ENCODE assay signal across 20 cellular contexts in the genomic region with DNA sequence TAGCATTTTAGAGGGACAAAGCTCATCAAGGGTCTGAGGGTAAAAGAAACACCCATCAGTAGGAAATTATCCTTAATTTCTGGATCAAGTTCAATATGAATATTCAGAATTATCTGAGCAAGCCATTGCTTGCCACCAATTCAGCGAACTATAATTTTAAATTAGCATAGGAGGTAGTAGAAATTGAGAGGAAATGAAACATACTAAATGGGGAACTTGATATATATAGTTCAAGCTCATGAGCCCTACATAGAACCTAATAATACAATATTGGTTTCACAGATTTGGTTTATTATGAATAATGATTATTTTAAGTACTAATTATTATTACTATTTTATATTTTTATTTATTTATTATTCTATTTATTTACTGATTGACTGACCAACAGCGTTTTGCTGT. TPM values are rescaled to one million over a fixed set of nuclear protein-coding genes. Genes with fewer than 3 reads are reported as not detected.
DNase-seq lines count a peak whose midpoint lies in the region; ATAC-seq and TF ChIP-seq lines count a peak whose summit lies in the region.
"Had no signal": no experiment of that assay in that cellular context is flagged by ENCODE, and none has a peak within 500 bp of the region (broad histone marks: within the 10 kb centered on the region; RNA-seq: fewer than 3 reads in every experiment).

No MANE protein-coding gene starts in this region.

- peaks cover 4% of the 10 kb centered on the region for H3K36me3 Mint-ChIP-seq in IgD-negative memory B cell
- H3K36me3 Mint-ChIP-seq in activated B cell treated with CpG ODN at 0.5 μM for 24 hours (ENCODE audit: low read depth) = peaks cover 5% of the 10 kb centered on the region

- CTCF ChIA-PET in activated B cell treated with CpG ODN at 0.5 μM for 24 hours (lab: Charles Lee) = no interaction called here

- peak; percentile 60 for ATAC-seq in GM18519 (IDR thresholded peaks at IDR 0.05; ENCODE audit: low FRiP score, unreplicated experiment)
- peak; percentile 61 for ATAC-seq in GM21528 (IDR thresholded peaks at IDR 0.05; ENCODE audit: low FRiP score, unreplicated experiment)
- ATAC-seq in activated B cell treated with CpG ODN at 0.5 μM for 24 hours (ENCODE audit: low read depth) = peak; percentile 92
- ATAC-seq in psoas muscle = no peak
- ATAC-seq: PC-3 had no signal

- H3K9me3 ChIP-seq in psoas muscle (no peaks in the 10 kb centered on the region), colonic mucosa (no peaks in the 10 kb centered on the region), MG63 (no peaks in the 10 kb centered on the region)
- H3K9me3 ChIP-seq: SJSA1 had no signal

- POLR2A ChIA-PET in activated B cell treated with CpG ODN at 0.5 μM for 24 hours (lab: Charles Lee) = no interaction called here

- H3K27me3 Mint-ChIP-seq in IgD-negative memory B cell = no peaks in the 10 kb centered on the region
- no peaks in the 10 kb centered on the region for H3K27me3 Mint-ChIP-seq in activated B cell treated with CpG ODN at 0.5 μM for 24 hours

- DNase-seq in activated B cell treated with CpG ODN at 0.5 μM for 24 hours (no peak), psoas muscle (no peak), colonic mucosa (no peak), MG63 (no peak), HK-2 (ENCODE audit: unreplicated experiment) (no peak)
- DNase-seq: activated CD4-positive, alpha-beta T cell treated with anti-CD3 and anti-CD28 coated beads for 1 hour; brain microvascular endothelial cell; kidney; mesenchymal stem cell; MM.1S; NCI-H1930; NCI-H446 treated with DMSO at 0.1 percent for 48 hours; PC-3 had no signal

- intact Hi-C loops in activated B cell treated with CpG ODN at 0.5 μM for 24 hours (cut with micrococcal nuclease) (loop anchor here (2.0 to 5.0 kb wide), 3 partner anchors 14 to 51 kb away; a partner anchor contains a TSS), psoas muscle (cut with DNase I) (no loop called here), colonic mucosa (cut with DNase I) (no loop called here)

- WGBS in psoas muscle, 3 donors = 88 to 94% (median 94%) methylated on average over 2 of the region's 2 CpGs

- H3K4me3 ChIP-seq in psoas muscle = no peak overlapping the region
- H3K4me3 ChIP-seq in colonic mucosa = no peak overlapping the region
- H3K4me3 ChIP-seq in MG63 = no peak overlapping the region
- H3K4me3 ChIP-seq: coronary artery, SJSA1 had no signal

- H3K36me3 ChIP-seq in psoas muscle (ENCODE audit: insufficient read depth in 1 of 2, low read depth in 1 of 2) (peaks cover 0 to 1% of the 10 kb centered on the region in 2 donors), colonic mucosa (no peaks in the 10 kb centered on the region), MG63 (no peaks in the 10 kb centered on the region; the same call in 1 of the 2 replicates)
- H3K36me3 ChIP-seq: brain microvascular endothelial cell, SJSA1 had no signal

- TF ChIP-seq CTCF in activated B cell treated with CpG ODN at 0.5 μM for 24 hours (IDR thresholded peaks at IDR 0.05) = no peak
- no peak for TF ChIP-seq CTCF in psoas muscle (IDR thresholded peaks at IDR 0.05)
- TF ChIP-seq CTCF in colonic mucosa (IDR thresholded peaks at IDR 0.05) = no peak

- H3K27ac Mint-ChIP-seq in IgD-negative memory B cell (no peak overlapping the region), activated B cell treated with CpG ODN at 0.5 μM for 24 hours (no peak overlapping the region)
- H3K27ac Mint-ChIP-seq: activated T-helper 1 cell treated with anti-CD3 and anti-CD28 coated beads, Interleukin-12 subunit alpha, Interleukin-12 subunit beta, Interleukin-2, Interleukin-4 antibody, amounts not matched to agents 30 ng/mL and 10 ng/mL and 1 ng/mL, durations not matched to agents 14 hours and 24 hours and 36 hours; nephron had no signal

- peaks cover 9 to 30% (median 23%) of the 10 kb centered on the region in 3 donors for H3K4me1 Mint-ChIP-seq in IgD-negative memory B cell
- peaks cover 46% of the 10 kb centered on the region for H3K4me1 Mint-ChIP-seq in activated B cell treated with CpG ODN at 0.5 μM for 24 hours

- H3K9ac ChIP-seq in colonic mucosa (ENCODE audit: low read depth in 2 of 2, low read length in 2 of 2) = no peak overlapping the region

- H3K27ac ChIP-seq in psoas muscle (no peak overlapping the region), colonic mucosa (no peak overlapping the region)
- H3K27ac ChIP-seq: brain microvascular endothelial cell, coronary artery, SJSA1 had no signal

- H3K9me3 Mint-ChIP-seq in IgD-negative memory B cell (no peaks in the 10 kb centered on the region), activated B cell treated with CpG ODN at 0.5 μM for 24 hours (no peaks in the 10 kb centered on the region)
- H3K9me3 Mint-ChIP-seq: activated T-helper 1 cell treated with anti-CD3 and anti-CD28 coated beads, Interleukin-12 subunit alpha, Interleukin-12 subunit beta, Interleukin-2, Interleukin-4 antibody, amounts not matched to agents 30 ng/mL and 10 ng/mL and 1 ng/mL, durations not matched to agents 14 hours and 24 hours and 36 hours; nephron had no signal

- peaks cover 30% of the 10 kb centered on the region for H3K4me1 ChIP-seq in psoas muscle
- H3K4me1 ChIP-seq in colonic mucosa = no peaks in the 10 kb centered on the region
- H3K4me1 ChIP-seq: SJSA1 had no signal

- H3K27me3 ChIP-seq in psoas muscle (ENCODE audit: insufficient read depth in 3 of 3, low read length in 2 of 3) = no peaks in the 10 kb centered on the region
- no peaks in the 10 kb centered on the region for H3K27me3 ChIP-seq in colonic mucosa
- no peaks in the 10 kb centered on the region for H3K27me3 ChIP-seq in MG63
- H3K27me3 ChIP-seq: brain microvascular endothelial cell, SJSA1 had no signal

- H3K4me3 Mint-ChIP-seq in IgD-negative memory B cell = peak overlapping the region in 3 of 4 donors; percentile 16 to 83 (median 79)
- H3K4me3 Mint-ChIP-seq in activated B cell treated with CpG ODN at 0.5 μM for 24 hours = no peak overlapping the region
- H3K4me3 Mint-ChIP-seq: activated T-helper 1 cell treated with anti-CD3 and anti-CD28 coated beads, Interleukin-12 subunit alpha, Interleukin-12 subunit beta, Interleukin-2, Interleukin-4 antibody, amounts not matched to agents 30 ng/mL and 10 ng/mL and 1 ng/mL, durations not matched to agents 14 hours and 24 hours and 36 hours; nephron had no signal

RNA-seq across cellular contexts. Expression of a gene that starts 42.1 kb away (rescaled TPM):
- polyA plus RNA-seq in IgD-negative memory B cell (5.1 TPM), psoas muscle (1 to 10 TPM; 1.3 to 2.9 (median 2.7) TPM)
- total RNA-seq in activated B cell treated with CpG ODN at 0.5 μM for 24 hours (6.9 and 7.9 TPM in 2 replicates), psoas muscle (1 to 10 TPM; 4.3 to 6.3 (median 5.1) TPM), colonic mucosa (10 to 100 TPM in 1 of 2 donors, 1 to 10 TPM in 1; 9.3 to 11.1 TPM)
- total RNA-seq in MG63 (2014; rRNA removed; shearing (Covaris generic); ENCODE audit: low replicate concordance) = 7.8 and 14.4 TPM in 2 replicates

RNA-seq across cellular contexts. Expression of a gene that starts 51.3 kb away (rescaled TPM):
- polyA plus RNA-seq in IgD-negative memory B cell (20.1 TPM), psoas muscle (10 to 100 TPM; 12.2 to 45.0 (median 19.2) TPM)
- total RNA-seq in activated B cell treated with CpG ODN at 0.5 μM for 24 hours (36.5 and 38.5 TPM in 2 replicates), psoas muscle (10 to 100 TPM; 50.9 to 99.2 (median 65.8) TPM), colonic mucosa (10 to 100 TPM; 18.4 to 24.4 TPM)
- 18.5 and 27.8 TPM in 2 replicates for total RNA-seq in MG63 (2014; rRNA removed; shearing (Covaris generic); ENCODE audit: low replicate concordance)

Comparison
In these comparisons a context has a peak if more than half of its experiments do, and no peak if none do; other contexts are left out.
1. ATAC-seq: peak in GM18519 (single experiment), GM21528 (single experiment) and activated B cell treated with CpG ODN at 0.5 μM for 24 hours (single experiment); none in psoas muscle (0 of 4).